32 cellular contexts compared by ENCODE assay signal in the genomic region with DNA sequence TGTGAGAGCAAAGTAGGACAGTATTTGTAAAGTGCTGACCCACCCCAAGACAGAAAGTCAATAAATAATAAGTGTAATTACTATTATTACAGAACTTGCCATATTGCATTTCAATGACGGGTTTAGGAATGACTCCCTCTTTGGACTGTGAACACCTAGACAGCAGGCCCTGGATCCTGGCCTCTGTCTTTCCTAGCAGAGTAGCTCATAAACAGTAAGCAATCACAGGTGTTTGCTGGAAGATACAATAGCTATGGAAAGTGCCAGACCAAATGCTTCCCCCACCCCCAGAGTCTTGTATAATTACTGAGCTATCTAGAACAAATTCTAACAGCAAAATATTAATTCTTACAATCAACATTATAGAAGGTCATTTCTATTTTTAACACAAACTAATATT.
"Had no signal": no experiment of that assay in that cellular context is flagged by ENCODE, and none has a peak within 500 bp of the region (broad histone marks: within the 10 kb centered on the region; RNA-seq: fewer than 3 reads in every experiment).

No MANE protein-coding gene starts in this region.

- H3K27ac Mint-ChIP-seq: activated CD4-positive, alpha-beta T cell treated with anti-CD3 and anti-CD28 coated beads for 36 hours; activated CD4-positive, alpha-beta T cell treated with anti-CD3 and anti-CD28 coated beads, Interleukin-2, amount 10 ng/mL, durations not matched to agents 24 days and 14 days; activated CD8-positive, alpha-beta T cell treated with anti-CD3 and anti-CD28 coated beads for 36 hours; activated naive CD4-positive, alpha-beta T cell treated with anti-CD3 and anti-CD28 coated beads for 36 hours; activated naive CD4-positive, alpha-beta T cell treated with anti-CD3 and anti-CD28 coated beads, Interleukin-2, amount 50 U/mL, for 24 hours; activated naive CD8-positive, alpha-beta T cell treated with anti-CD3 and anti-CD28 coated beads for 36 hours; activated naive CD8-positive, alpha-beta T cell treated with anti-CD3 and anti-CD28 coated beads, Interleukin-2, amount 50 U/mL, for 24 hours; activated T-helper 1 cell treated with anti-CD3 and anti-CD28 coated beads, Interleukin-12 subunit alpha, Interleukin-12 subunit beta, Interleukin-2, Interleukin-4 antibody, amounts not matched to agents 30 ng/mL and 10 ng/mL and 1 ng/mL, durations not matched to agents 14 hours and 24 hours and 36 hours; activated T-helper 2 cell treated with anti-CD3 and anti-CD28 coated beads, Interferon-gamma antibody, Interleukin-2, Interleukin-4, amounts not matched to agents 10 μg/mL and 5 μg/mL and 100 μg/mL, durations not matched to agents 14 hours and 24 hours and 36 hours; brain had no signal

- H3K36me3 Mint-ChIP-seq: activated naive CD8-positive, alpha-beta T cell treated with anti-CD3 and anti-CD28 coated beads for 36 hours; brain had no signal

- H3K9me3 ChIP-seq: adrenal gland, breast epithelium, colonic mucosa, esophagus squamous epithelium, gastroesophageal sphincter had no signal

- H3K27ac ChIP-seq: adrenal gland, breast epithelium, cardiac muscle cell, colonic mucosa, epithelial cell of prostate, esophagus squamous epithelium, gastroesophageal sphincter had no signal

- H3K9me3 Mint-ChIP-seq: brain had no signal

- H3K27me3 Mint-ChIP-seq: activated CD4-positive, alpha-beta T cell treated with anti-CD3 and anti-CD28 coated beads for 36 hours; activated CD4-positive, alpha-beta T cell treated with anti-CD3 and anti-CD28 coated beads, Interleukin-2, amount 10 ng/mL, durations not matched to agents 24 days and 14 days; activated CD8-positive, alpha-beta T cell treated with anti-CD3 and anti-CD28 coated beads for 36 hours; activated naive CD4-positive, alpha-beta T cell treated with anti-CD3 and anti-CD28 coated beads, Interleukin-2, amount 50 U/mL, for 24 hours; activated naive CD8-positive, alpha-beta T cell treated with anti-CD3 and anti-CD28 coated beads for 36 hours; activated naive CD8-positive, alpha-beta T cell treated with anti-CD3 and anti-CD28 coated beads, Interleukin-2, amount 50 U/mL, for 24 hours had no signal

- H3K27me3 ChIP-seq: adrenal gland, breast epithelium, cardiac muscle cell, colonic mucosa, esophagus squamous epithelium, gastroesophageal sphincter had no signal

- FAIRE-seq: endometrium, endothelial cell of umbilical vein had no signal

- ATAC-seq: activated CD4-positive, alpha-beta T cell treated with anti-CD3 and anti-CD28 coated beads for 36 hours; activated CD8-positive, alpha-beta T cell treated with anti-CD3 and anti-CD28 coated beads for 36 hours; activated naive CD8-positive, alpha-beta T cell treated with anti-CD3 and anti-CD28 coated beads, Interleukin-2, amount 50 U/mL, for 24 hours; gastroesophageal sphincter had no signal

- H3K36me3 ChIP-seq: adrenal gland, breast epithelium, cardiac muscle cell, colonic mucosa, esophagus squamous epithelium, gastroesophageal sphincter had no signal

- H3K4me3 Mint-ChIP-seq: activated CD4-positive, alpha-beta T cell treated with anti-CD3 and anti-CD28 coated beads for 36 hours; activated CD4-positive, alpha-beta T cell treated with anti-CD3 and anti-CD28 coated beads, Interleukin-2, amount 10 ng/mL, durations not matched to agents 24 days and 14 days; activated CD8-positive, alpha-beta T cell treated with anti-CD3 and anti-CD28 coated beads for 36 hours; activated naive CD4-positive, alpha-beta T cell treated with anti-CD3 and anti-CD28 coated beads for 36 hours; activated naive CD4-positive, alpha-beta T cell treated with anti-CD3 and anti-CD28 coated beads, Interleukin-2, amount 50 U/mL, for 24 hours; activated naive CD8-positive, alpha-beta T cell treated with anti-CD3 and anti-CD28 coated beads for 36 hours; activated naive CD8-positive, alpha-beta T cell treated with anti-CD3 and anti-CD28 coated beads, Interleukin-2, amount 50 U/mL, for 24 hours; activated T-helper 1 cell treated with anti-CD3 and anti-CD28 coated beads, Interleukin-12 subunit alpha, Interleukin-12 subunit beta, Interleukin-2, Interleukin-4 antibody, amounts not matched to agents 30 ng/mL and 10 ng/mL and 1 ng/mL, durations not matched to agents 14 hours and 24 hours and 36 hours; brain had no signal

- H3K4me3 ChIP-seq: adrenal gland, breast epithelium, cardiac muscle cell, colonic mucosa, esophagus squamous epithelium, gastroesophageal sphincter had no signal

- H3K4me1 ChIP-seq: adrenal gland, colonic mucosa had no signal

- DNase-seq: activated CD4-positive, alpha-beta T cell treated with anti-CD3 and anti-CD28 coated beads for 36 hours; activated CD4-positive, alpha-beta T cell treated with anti-CD3 and anti-CD28 coated beads, Interleukin-2, amount 10 ng/mL, durations not matched to agents 24 days and 14 days; activated CD4-positive, CD25-positive, alpha-beta regulatory T cell; activated CD4-positive, CD25-positive, alpha-beta regulatory T cell treated with anti-CD3 and anti-CD28 coated beads, Interleukin-2, amount 50 U/mL, for 72 hours; activated CD8-positive, alpha-beta memory T cell treated with anti-CD3 and anti-CD28 coated beads for 24 hours; activated CD8-positive, alpha-beta T cell treated with anti-CD3 and anti-CD28 coated beads for 36 hours; activated effector memory CD4-positive, alpha-beta T cell treated with anti-CD3 and anti-CD28 coated beads, Interleukin-2, amount 50 U/mL, for 16 hours; activated naive CD4-positive, alpha-beta T cell treated with anti-CD3 and anti-CD28 coated beads for 36 hours; activated naive CD8-positive, alpha-beta T cell treated with anti-CD3 and anti-CD28 coated beads for 36 hours; activated naive CD8-positive, alpha-beta T cell treated with anti-CD3 and anti-CD28 coated beads, Interleukin-2, amount 50 U/mL, for 24 hours; activated T-cell treated with anti-CD3 and anti-CD28 coated beads, Interleukin-2, amount 50 U/mL, for 48 hours; adrenal gland; amygdala; aorta; central memory CD4-positive, alpha-beta T cell; cerebellar nuclear complex; colonic mucosa; effector CD8-positive, alpha-beta T cell; esophagus squamous epithelium; foreskin melanocyte; head of caudate nucleus; T-helper 2 cell had no signal
